In genomic region chr1:166875734-166876539, GRCh38 we compare ENCODE assay signal across 1 cellular context.
TF ChIP-seq lines count a peak whose summit lies in the region.

TSS of gene TADA1 (minus strand) at chr1:166876264. CDS start at chr1:166876233, 31 bp downstream.

TF ChIP-seq in WTC11, 78 proteins besides CTCF, POLR2A, EP300 and RAD21 (continued from another document):
- TF ChIP-seq AR (CRISPR knock-in tag; IDR thresholded peaks at IDR 0.05): no peak
- no peak for TF ChIP-seq FOXP1 (CRISPR knock-in tag; IDR thresholded peaks at IDR 0.05; ENCODE audit: borderline replicate concordance)
